ENCODE assay signal across 12 cellular contexts in the genomic region with DNA sequence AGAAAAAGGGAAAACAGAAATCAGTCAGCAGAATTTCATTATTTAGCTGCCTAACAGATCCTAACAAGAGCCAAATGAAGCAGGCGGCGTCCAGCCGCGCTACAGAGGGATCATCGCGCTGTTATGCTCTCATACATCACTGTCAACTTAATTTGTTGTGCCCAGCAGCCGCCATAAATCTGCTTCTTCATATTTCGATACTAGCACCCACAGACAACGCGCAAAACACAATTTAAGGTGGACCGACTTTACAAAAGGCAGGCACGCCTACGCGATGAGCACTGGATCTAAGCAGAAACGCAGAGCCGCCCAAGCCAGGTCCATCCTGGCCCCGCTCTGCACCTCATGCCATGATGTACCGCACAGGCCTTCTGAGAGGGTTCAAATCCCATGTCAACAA.
"Had no signal": no experiment of that assay in that cellular context is flagged by ENCODE, and none has a peak within 500 bp of the region (broad histone marks: within the 10 kb centered on the region; RNA-seq: fewer than 3 reads in every experiment).

No MANE protein-coding gene starts in this region.

- DNase-seq: activated CD4-positive, alpha-beta T cell treated with anti-CD3 and anti-CD28 coated beads for 36 hours; activated CD8-positive, alpha-beta memory T cell treated with anti-CD3 and anti-CD28 coated beads, Interleukin-2, amount 50 U/mL, for 48 hours; activated CD8-positive, alpha-beta T cell treated with anti-CD3 and anti-CD28 coated beads, Interleukin-2, amount 10 ng/mL, durations not matched to agents 7 days and 5 days; aorta; foreskin melanocyte; heart left ventricle; left ventricle myocardium inferior; posterior cingulate gyrus; right lobe of liver; spleen; stimulated activated CD4-positive, alpha-beta T cell treated with anti-CD3 and anti-CD28 coated beads, Interleukin-2, amount 100 ng/mL, for 24 hours; stimulated activated naive CD4-positive, alpha-beta T cell had no signal

- H3K4me3 ChIP-seq: heart left ventricle, left ventricle myocardium inferior, right lobe of liver, spleen had no signal

- ATAC-seq: activated CD4-positive, alpha-beta T cell treated with anti-CD3 and anti-CD28 coated beads for 36 hours; activated CD8-positive, alpha-beta T cell treated with anti-CD3 and anti-CD28 coated beads, Interleukin-2, amount 10 ng/mL, durations not matched to agents 7 days and 5 days; heart left ventricle; right lobe of liver had no signal

- H3K4me1 ChIP-seq: right lobe of liver had no signal

- H3K27me3 ChIP-seq: heart left ventricle, right lobe of liver, spleen had no signal

- H3K27ac ChIP-seq: heart left ventricle, left ventricle myocardium inferior, right lobe of liver, spleen had no signal

- H3K9me3 ChIP-seq: heart left ventricle, left ventricle myocardium inferior, right lobe of liver, spleen had no signal
